In the genomic region with DNA sequence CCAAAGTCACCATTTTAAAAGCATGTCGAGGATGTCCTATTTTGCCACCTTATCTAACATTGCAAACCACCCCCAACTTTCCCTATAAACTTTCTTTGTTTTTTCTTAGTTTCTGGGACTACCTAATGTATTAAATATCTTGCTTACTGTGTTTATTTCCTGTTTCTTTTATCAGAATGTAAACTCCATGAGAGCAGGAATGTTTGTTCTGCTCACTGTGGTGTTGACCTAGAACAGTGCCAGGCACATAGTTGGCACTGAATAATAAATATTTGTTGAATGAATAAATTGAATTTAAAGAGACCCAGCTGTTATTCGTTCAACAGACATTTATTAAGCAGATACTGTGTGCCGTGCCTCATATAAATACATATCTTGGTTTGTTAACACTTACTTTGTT, we compare ENCODE assay signal across 1 cellular context.
TF ChIP-seq lines count a peak whose summit lies in the region.

No MANE protein-coding gene starts in this region.

TF ChIP-seq in IMR-90, 13 proteins besides CTCF, POLR2A, EP300 and RAD21:
- TF ChIP-seq, protein P1, sequence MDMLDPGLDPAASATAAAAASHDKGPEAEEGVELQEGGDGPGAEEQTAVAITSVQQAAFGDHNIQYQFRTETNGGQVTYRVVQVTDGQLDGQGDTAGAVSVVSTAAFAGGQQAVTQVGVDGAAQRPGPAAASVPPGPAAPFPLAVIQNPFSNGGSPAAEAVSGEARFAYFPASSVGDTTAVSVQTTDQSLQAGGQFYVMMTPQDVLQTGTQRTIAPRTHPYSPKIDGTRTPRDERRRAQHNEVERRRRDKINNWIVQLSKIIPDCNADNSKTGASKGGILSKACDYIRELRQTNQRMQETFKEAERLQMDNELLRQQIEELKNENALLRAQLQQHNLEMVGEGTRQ (IDR thresholded peaks at IDR 0.05; ENCODE audit: low read depth, low read length) = no peak
- TF ChIP-seq MXI1 (IDR thresholded peaks at IDR 0.05; ENCODE audit: borderline replicate concordance, low read depth, low read length) (no peak), MAZ (IDR thresholded peaks at IDR 0.05; ENCODE audit: borderline replicate concordance, low read depth, low read length) (no peak), BHLHE40 (IDR thresholded peaks at IDR 0.05; ENCODE audit: low read depth, low read length) (no peak), FOS (IDR thresholded peaks at IDR 0.05; ENCODE audit: low read depth, low read length) (no peak), NFE2L2 (IDR thresholded peaks at IDR 0.05; ENCODE audit: low read depth, low read length) (no peak), MAFK (IDR thresholded peaks at IDR 0.05; ENCODE audit: low read depth, low read length) (no peak), RCOR1 (IDR thresholded peaks at IDR 0.05; ENCODE audit: insufficient replicate concordance, low read length) (no peak), RFX5 (IDR thresholded peaks at IDR 0.05; ENCODE audit: low read depth, low read length) (no peak)
